ENCODE assay signal across 21 cellular contexts in the genomic region with DNA sequence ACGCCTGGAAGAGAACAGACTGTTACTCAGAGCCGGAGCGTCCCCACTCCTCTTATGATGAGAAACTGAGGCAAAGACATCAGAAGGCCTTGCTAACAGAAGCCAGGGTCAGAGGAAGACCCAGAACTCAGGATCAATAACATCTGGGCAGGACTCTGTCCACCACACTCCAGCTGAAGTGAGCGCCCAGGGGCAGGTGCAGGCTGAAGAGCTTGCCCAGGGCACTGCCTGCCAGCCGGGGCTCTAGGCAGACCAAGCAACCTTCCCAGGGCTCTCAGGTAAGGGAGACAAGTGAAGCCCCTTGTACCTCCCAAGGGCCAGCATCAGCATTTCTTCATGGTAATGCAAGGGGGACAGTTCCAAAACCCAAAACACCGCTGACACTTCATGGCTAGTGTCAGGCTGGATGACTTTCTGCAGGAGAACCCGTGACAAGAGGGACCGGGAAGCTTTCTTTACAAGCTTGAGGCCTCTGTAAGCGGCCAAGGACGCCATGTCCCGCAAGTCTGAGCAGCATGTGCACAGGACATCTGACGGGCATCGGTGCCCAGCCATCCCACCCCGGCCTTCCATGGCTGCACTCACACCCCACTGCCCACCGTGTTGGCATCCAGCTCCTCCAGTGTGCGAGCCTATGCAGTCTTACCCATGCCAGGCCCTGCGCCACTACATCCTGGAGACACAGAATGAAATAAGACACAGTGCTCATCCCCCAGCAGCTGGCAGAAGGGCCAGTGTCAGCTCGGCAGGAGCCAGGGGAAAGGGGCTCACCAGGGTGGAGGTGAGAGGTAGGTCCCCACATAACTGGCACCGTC. TPM values are rescaled to one million over a fixed set of nuclear protein-coding genes. Genes with fewer than 3 reads are reported as not detected.
DNase-seq lines count a peak whose midpoint lies in the region; ATAC-seq, FAIRE-seq and TF ChIP-seq lines count a peak whose summit lies in the region.
"Had no signal": no experiment of that assay in that cellular context is flagged by ENCODE, and none has a peak within 500 bp of the region (broad histone marks: within the 10 kb centered on the region; RNA-seq: fewer than 3 reads in every experiment).

No MANE protein-coding gene starts in this region.

- TF ChIP-seq CTCF in right atrium auricular region (IDR thresholded peaks at IDR 0.05), result no peak
- no peak for TF ChIP-seq CTCF in H1 (IDR thresholded peaks at IDR 0.05; ENCODE audit: control extremely low read depth in 1 of 3, insufficient read depth in 1 of 3, low read depth in 1 of 3, low read length in 3 of 3)
- no peak for TF ChIP-seq CTCF in neural crest cell (conservative IDR thresholded peaks at IDR 0.05)
- TF ChIP-seq CTCF in lower lobe of right lung (IDR thresholded peaks at IDR 0.05), result no peak
- TF ChIP-seq CTCF in left ventricle myocardium inferior (IDR thresholded peaks at IDR 0.05; ENCODE audit: borderline replicate concordance), result no peak

- H2AFZ ChIP-seq in H1 (ENCODE audit: low read length), result no peak overlapping the region

- H2BK20ac ChIP-seq in H1 (ENCODE audit: low read length), result no peak overlapping the region

- H3K4ac ChIP-seq in H1 (replicated peaks; ENCODE audit: insufficient read length, low read depth, low read length), result no peak overlapping the region

- H3K23ac ChIP-seq in H1 (ENCODE audit: insufficient read length), result no peak overlapping the region

- H4K5ac ChIP-seq in H1 (ENCODE audit: insufficient read length, low read depth, low read length), result no peak overlapping the region

- 0 out of 2 replicates have a peak overlapping the region, but pooled peaks have one; percentile 15 for H2AK5ac ChIP-seq in H1 (ENCODE audit: low read depth, low read length)

- CTCF ChIA-PET in H1 (lab: Charles Lee; ENCODE audit: partially characterized antibody), result interaction anchor here (0.6 to 3.3 kb wide), 18 partner anchors 13 to 1578 kb away, joined by 3 to 13 read pairs (median 4); a partner anchor contains a TSS

- intact Hi-C loops in right cardiac atrium (cut with DNase I) (loop anchor here in 3 of 4 donors (5.0 to 10.0 kb wide), 6 partner anchors 102 to 575 kb away; no protein-coding TSS in a partner anchor), lower lobe of right lung (cut with DNase I) (no loop called here), left ventricle myocardium inferior (cut with micrococcal nuclease) (loop anchor here (5.0 to 10.0 kb wide), 2 partner anchors 142 to 575 kb away; no protein-coding TSS in a partner anchor)

- H2BK120ac ChIP-seq in H1 (replicated peaks; ENCODE audit: low read depth, low read length), result no peak overlapping the region

- no peaks in the 10 kb centered on the region for H3K4me1 ChIP-seq in right cardiac atrium (ENCODE audit: control insufficient read depth, insufficient read depth, low read length)
- H3K4me1 ChIP-seq in right atrium auricular region, result peaks cover 0 to 28% of the 10 kb centered on the region in 2 donors
- peaks cover 7 to 41% (median 28%) of the 10 kb centered on the region in 4 experiments for H3K4me1 ChIP-seq in H1 (replicated peaks in 1 of 4; ENCODE audit: control insufficient read depth in 3 of 4, insufficient read depth in 4 of 4, low read length in 3 of 4)
- peaks cover 29% of the 10 kb centered on the region for H3K4me1 ChIP-seq in lower lobe of right lung
- H3K4me1 ChIP-seq in left ventricle myocardium inferior, result peaks cover 43% of the 10 kb centered on the region
- peaks cover 28% of the 10 kb centered on the region for H3K4me1 ChIP-seq in HAP-1

- in situ Hi-C loops in HAP-1 (cut with MboI; ENCODE audit: low sequenced_read_pairs), result loop anchor here (25.0 kb wide), 1 partner anchor 920 kb away; no protein-coding TSS in a partner anchor

- no peak overlapping the region for H3K4me3 ChIP-seq in right cardiac atrium (ENCODE audit: low read length)
- H3K4me3 ChIP-seq in right atrium auricular region, result no peak overlapping the region
- H3K4me3 ChIP-seq in H1 (ENCODE audit: extremely low read depth in 1 of 4, insufficient read depth in 2 of 4, low read depth in 3 of 4, low read length in 4 of 4), result no peak overlapping the region
- H3K4me3 ChIP-seq in lower lobe of right lung, result no peak overlapping the region
- H3K4me3 ChIP-seq in left ventricle myocardium inferior, result no peak overlapping the region
- H3K4me3 ChIP-seq in HAP-1, result no peak overlapping the region
- H3K4me3 ChIP-seq: thoracic aorta had no signal

- no peak overlapping the region for H4K8ac ChIP-seq in H1 (ENCODE audit: extremely low read depth, insufficient read depth, low read length)

- H3K9me3 ChIP-seq in right cardiac atrium (ENCODE audit: control insufficient read depth, low read length), result no peaks in the 10 kb centered on the region
- no peaks in the 10 kb centered on the region for H3K9me3 ChIP-seq in right atrium auricular region
- H3K9me3 ChIP-seq in H1 (ENCODE audit: insufficient read depth in 2 of 2, low read depth in 1 of 2, low read length in 1 of 2), result no peaks in the 10 kb centered on the region
- H3K9me3 ChIP-seq in lower lobe of right lung, result no peaks in the 10 kb centered on the region
- no peaks in the 10 kb centered on the region for H3K9me3 ChIP-seq in left ventricle myocardium inferior (replicated peaks)
- no peaks in the 10 kb centered on the region for H3K9me3 ChIP-seq in HAP-1
- H3K9me3 ChIP-seq: thoracic aorta had no signal

- H3K79me2 ChIP-seq in H1 (ENCODE audit: control insufficient read depth in 1 of 2, insufficient read depth in 2 of 2, low read length in 2 of 2), result peaks cover 0 to 77% of the 10 kb centered on the region in 2 experiments; a peak in 3 of 4 replicates

- no peak overlapping the region for H4K91ac ChIP-seq in H1 (replicated peaks; ENCODE audit: insufficient read length, low read length)

- H3K9ac ChIP-seq in H1 (replicated peaks in 1 of 4; ENCODE audit: extremely low read depth in 1 of 4, low read depth in 3 of 4, low read length in 3 of 4), result no peak overlapping the region
- H3K9ac ChIP-seq: KMS-11 had no signal

- no peak for FAIRE-seq in H1 (lab: Jason Lieb, UNC)
- FAIRE-seq: frontal cortex, GM19239 had no signal

- POLR2A ChIA-PET in H1 (lab: Charles Lee; ENCODE audit: partially characterized antibody), result interaction anchor here (0.8 to 1.4 kb wide), 2 partner anchors 13 to 569 kb away, joined by 4 read pairs; no protein-coding TSS in a partner anchor

- 0 out of 2 replicates have a peak overlapping the region, but pooled peaks have one; percentile 72 for H2BK15ac ChIP-seq in H1 (ENCODE audit: low read length)

- H3K79me1 ChIP-seq in H1 (ENCODE audit: low read depth, low read length), result peaks cover 26% of the 10 kb centered on the region

- no peak overlapping the region for H3K14ac ChIP-seq in H1 (ENCODE audit: insufficient read length)

- peak overlapping the region; percentile 39; the same call in 1 of the 2 replicates for H2BK5ac ChIP-seq in H1 (ENCODE audit: low read depth, low read length)

- TF ChIP-seq RAD21 in H1 (IDR thresholded peaks at IDR 0.05 in 1 of 2, conservative IDR thresholded peaks at IDR 0.05 in 1 of 2; ENCODE audit: low read depth in 2 of 2, low read length in 2 of 2), result no peak

- peaks cover 18 to 21% of the 10 kb centered on the region in 2 experiments for H4K20me1 ChIP-seq in H1 (replicated peaks in 1 of 2; ENCODE audit: control insufficient read depth in 1 of 2, insufficient read depth in 2 of 2, low read length in 2 of 2)

- no peaks in the 10 kb centered on the region for H3K27me3 ChIP-seq in right cardiac atrium (ENCODE audit: control insufficient read depth, insufficient read depth)
- no peaks in the 10 kb centered on the region for H3K27me3 ChIP-seq in right atrium auricular region
- H3K27me3 ChIP-seq in H1 (replicated peaks in 1 of 4; ENCODE audit: control insufficient read depth in 3 of 4, extremely low read depth in 1 of 4, insufficient read depth in 3 of 4, low read length in 3 of 4), result no peaks in the 10 kb centered on the region
- no peaks in the 10 kb centered on the region for H3K27me3 ChIP-seq in lower lobe of right lung (ENCODE audit: low read depth)
- H3K27me3 ChIP-seq in left ventricle myocardium inferior (ENCODE audit: low read depth), result no peaks in the 10 kb centered on the region
- no peaks in the 10 kb centered on the region; the same call in 1 of the 2 replicates for H3K27me3 ChIP-seq in HAP-1 (ENCODE audit: low read depth)

- H3K27ac ChIP-seq in right cardiac atrium (ENCODE audit: low read length) (no peak overlapping the region), right atrium auricular region (no peak overlapping the region), H1 (ENCODE audit: low read depth, low read length) (no peak overlapping the region), lower lobe of right lung (no peak overlapping the region), left ventricle myocardium inferior (replicated peaks) (no peak overlapping the region)
- H3K27ac ChIP-seq: KMS-11, thoracic aorta had no signal

- H3K36me3 Mint-ChIP-seq in neural crest cell (ENCODE audit: low read depth), result peaks cover 2% of the 10 kb centered on the region

- H3K56ac ChIP-seq in H1 (replicated peaks; ENCODE audit: insufficient read length, low read depth, low read length), result no peak overlapping the region

- H2BK12ac ChIP-seq in H1 (ENCODE audit: low read depth, low read length), result no peak overlapping the region

- peaks cover 11% of the 10 kb centered on the region; the same call in 1 of the 2 replicates for H3K23me2 ChIP-seq in H1 (ENCODE audit: low read depth, low read length)

- H3K36me3 ChIP-seq in right atrium auricular region (no peaks in the 10 kb centered on the region), H1 (ENCODE audit: control insufficient read depth in 2 of 4, insufficient read depth in 4 of 4, low read length in 3 of 4) (no peaks in the 10 kb centered on the region), lower lobe of right lung (no peaks in the 10 kb centered on the region), left ventricle myocardium inferior (no peaks in the 10 kb centered on the region), HAP-1 (replicated peaks) (no peaks in the 10 kb centered on the region)
- H3K36me3 ChIP-seq: thoracic aorta had no signal

- no peak for TF ChIP-seq EP300 in H1 (IDR thresholded peaks at IDR 0.05; ENCODE audit: borderline replicate concordance in 1 of 2, low read depth in 2 of 2, low read length in 2 of 2)

- no peaks in the 10 kb centered on the region for H3K9me3 Mint-ChIP-seq in neural crest cell
- H3K9me3 Mint-ChIP-seq: activated naive CD8-positive, alpha-beta T cell treated with anti-CD3 and anti-CD28 coated beads, Interleukin-2, amount 50 U/mL, for 24 hours; activated T-helper 17 cell treated with anti-CD3 and anti-CD28 coated beads, Interleukin-2, amount 50 U/mL, for 72 hours; dendritic cell treated with granulocyte-macrophage colony-stimulating factor and Interleukin-4, amounts not matched to agents 40 ng/mL and 50 ng/mL, for 4 days had no signal

- no peak overlapping the region for H3K27ac Mint-ChIP-seq in neural crest cell (ENCODE audit: unreplicated experiment)
- H3K27ac Mint-ChIP-seq: dendritic cell treated with granulocyte-macrophage colony-stimulating factor and Interleukin-4, amounts not matched to agents 40 ng/mL and 50 ng/mL, for 4 days; progenitor cell of endocrine pancreas had no signal

- H3K4me1 Mint-ChIP-seq in neural crest cell, result peaks cover 25% of the 10 kb centered on the region

- TF ChIP-seq POLR2A in H1 (IDR thresholded peaks at IDR 0.05; ENCODE audit: control extremely low read depth in 1 of 2, low read depth in 2 of 2, low read length in 2 of 2), result no peak

- H3K18ac ChIP-seq in H1 (ENCODE audit: extremely low read depth, low read length), result no peak overlapping the region

- DNase-seq in right cardiac atrium, result peak in 2 of 3 donors; percentile 35 to 47
- no peak for DNase-seq in right atrium auricular region (ENCODE audit: low spot score)
- peak in 1 of 2 experiments; percentile 38 for DNase-seq in H1 (ENCODE audit: low read depth in 1 of 2, low spot score in 2 of 2)
- no peak for DNase-seq in neural crest cell (ENCODE audit: low read depth, low spot score)
- DNase-seq in lower lobe of right lung, result no peak
- DNase-seq in left ventricle myocardium inferior, result no peak
- DNase-seq in HAP-1 (ENCODE audit: low spot score in 2 of 2), result no peak
- DNase-seq: activated CD4-positive, alpha-beta T cell treated with anti-CD3 and anti-CD28 coated beads, Interleukin-2, amount 50 U/mL, for 48 hours; activated naive CD8-positive, alpha-beta T cell treated with anti-CD3 and anti-CD28 coated beads, Interleukin-2, amount 50 U/mL, for 24 hours; NCI-H2029 treated with DMSO at 0.1 percent for 48 hours; NCI-H446 treated with DMSO at 0.1 percent for 48 hours; RPMI8226 had no signal

- WGBS in right cardiac atrium, result 96% methylated on average over 19 of the region's 19 CpGs
- 93% methylated on average over 19 of the region's 19 CpGs; no CpG with 5 or more reads in 1 of the 2 experiments for WGBS in H1 (ENCODE audit: extremely low coverage in 1 of 2, insufficient coverage in 1 of 2, insufficient read length in 1 of 2, insufficient replicate concordance in 2 of 2, low coverage in 1 of 2, low lambda C conversion rate in 2 of 2, missing lambda C conversion rate in 1 of 2), 2 experiments

- peak overlapping the region; percentile 31 for H3K4me3 Mint-ChIP-seq in neural crest cell
- H3K4me3 Mint-ChIP-seq: activated naive CD8-positive, alpha-beta T cell treated with anti-CD3 and anti-CD28 coated beads, Interleukin-2, amount 50 U/mL, for 24 hours; activated T-helper 17 cell treated with anti-CD3 and anti-CD28 coated beads, Interleukin-2, amount 50 U/mL, for 72 hours; dendritic cell treated with granulocyte-macrophage colony-stimulating factor and Interleukin-4, amounts not matched to agents 40 ng/mL and 50 ng/mL, for 4 days had no signal

- no peaks in the 10 kb centered on the region for H3K27me3 Mint-ChIP-seq in neural crest cell (ENCODE audit: low read depth)
- H3K27me3 Mint-ChIP-seq: activated naive CD8-positive, alpha-beta T cell treated with anti-CD3 and anti-CD28 coated beads, Interleukin-2, amount 50 U/mL, for 24 hours; activated T-helper 17 cell treated with anti-CD3 and anti-CD28 coated beads, Interleukin-2, amount 50 U/mL, for 72 hours; dendritic cell treated with granulocyte-macrophage colony-stimulating factor and Interleukin-4, amounts not matched to agents 40 ng/mL and 50 ng/mL, for 4 days had no signal

- ATAC-seq in right cardiac atrium (no peak), lower lobe of right lung (no peak), GM19324 (IDR thresholded peaks at IDR 0.05; ENCODE audit: low FRiP score, unreplicated experiment) (no peak)
- ATAC-seq: activated naive CD8-positive, alpha-beta T cell treated with anti-CD3 and anti-CD28 coated beads, Interleukin-2, amount 50 U/mL, for 24 hours; activated T-helper 17 cell treated with anti-CD3 and anti-CD28 coated beads, Interleukin-2, amount 50 U/mL, for 72 hours; left colon had no signal

- H3K4me2 ChIP-seq in H1 (ENCODE audit: insufficient read depth in 1 of 2, low read depth in 2 of 2, low read length in 2 of 2), result no peak overlapping the region
- H3K4me2 ChIP-seq: KMS-11 had no signal

RNA-seq across cellular contexts. Expression of a gene that starts 14.1 kb away (rescaled TPM):
- 1 to 10 TPM; 4.3 to 6.2 (median 4.9) TPM for total RNA-seq in right cardiac atrium
- polyA plus RNA-seq in right cardiac atrium, result 3.3 TPM
- 1 to 10 TPM; 4.6 to 6.7 TPM for total RNA-seq in right atrium auricular region
- 23.8 and 24.5 TPM in 2 replicates for total RNA-seq in H1 (2021; fragmentation: NEBNext Ultra II Directional; extraction: Animal tissue kit (Norgen Biotek cat#: 25700))
- 18.9 and 20.2 TPM in 2 replicates for polyA plus RNA-seq in H1 (2011; rRNA removed)
- 21.1 TPM for polyA plus RNA-seq in H1 (2011; cell fraction: cytosol; rRNA removed)
- polyA plus RNA-seq in H1 (2011; cell fraction: nucleus; rRNA removed), result 14.9 TPM
- 19.3 to 20.5 TPM (median 20.0 TPM) in 4 replicates for polyA plus RNA-seq in H1 (2012, experiment 1 of 2)
- 25.8 TPM for polyA plus RNA-seq in H1 (2012, experiment 2 of 2)
- 29.3 TPM for polyA plus RNA-seq in H1 (2013, experiment 1 of 2)
- polyA plus RNA-seq in H1 (2013, experiment 2 of 2), result 32.6 TPM
- 15.2 and 16.2 TPM in 2 replicates for polyA minus RNA-seq in H1 (2011; rRNA and poly(A)+ RNA removed)
- polyA minus RNA-seq in H1 (2011; cell fraction: cytosol; rRNA and poly(A)+ RNA removed), result 22.8 TPM
- 31.3 TPM for polyA minus RNA-seq in H1 (2011; cell fraction: nucleus; rRNA and poly(A)+ RNA removed)
- 41.1 and 41.2 TPM in 2 replicates for total RNA-seq in neural crest cell
- 8.9 TPM for total RNA-seq in lower lobe of right lung
- total RNA-seq in left ventricle myocardium inferior, result 2.3 TPM

Comparison
In these comparisons a context has a peak if more than half of its experiments do, and no peak if none do; other contexts are left out.
1. DNase-seq: peak in right cardiac atrium (2 of 3); none in right atrium auricular region (single experiment), neural crest cell (single experiment), lower lobe of right lung (single experiment), left ventricle myocardium inferior (single experiment) and HAP-1 (0 of 2).